Comparison of ENCODE assay signal across 10 cellular contexts in the genomic region with DNA sequence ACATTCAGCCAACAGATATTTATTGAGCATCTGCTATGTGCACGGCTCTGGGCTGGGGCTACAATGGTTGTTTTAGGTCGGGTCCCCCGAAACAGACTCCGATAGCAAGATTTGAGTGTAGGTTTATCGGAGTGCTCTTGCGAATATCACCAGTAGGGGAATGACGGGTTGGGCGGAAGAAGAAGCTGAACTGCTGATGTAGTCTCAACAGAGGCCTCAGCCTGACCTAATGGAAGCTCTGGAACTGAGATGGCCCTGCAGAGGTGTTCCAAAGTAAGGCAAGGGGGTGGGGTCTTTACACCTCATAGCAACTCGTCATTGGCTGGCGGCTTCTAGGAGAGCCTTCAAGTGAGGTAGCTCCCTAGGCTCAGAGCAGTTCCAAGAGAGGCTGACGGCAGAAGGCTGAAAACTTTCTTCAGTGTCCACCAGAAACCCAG. TPM values are rescaled to one million over a fixed set of nuclear protein-coding genes. Genes with fewer than 3 reads are reported as not detected.
DNase-seq lines count a peak whose midpoint lies in the region; ATAC-seq, FAIRE-seq and TF ChIP-seq lines count a peak whose summit lies in the region.
"Had no signal": no experiment of that assay in that cellular context is flagged by ENCODE, and none has a peak within 500 bp of the region (broad histone marks: within the 10 kb centered on the region; RNA-seq: fewer than 3 reads in every experiment).

No MANE protein-coding gene starts in this region.

- no peak overlapping the region for H3K23ac ChIP-seq in H9 (ENCODE audit: insufficient read length, low read depth, low read length)
- H3K23ac ChIP-seq in mesendoderm (ENCODE audit: low read length), result no peak overlapping the region

- H3K56ac ChIP-seq in H9 (ENCODE audit: insufficient read length, low read depth, low read length) (no peak overlapping the region), mesendoderm (ENCODE audit: low read length) (peak overlapping the region; percentile 74)

- no CpG with 5 or more reads among the region's 11 CpGs for WGBS in H9 (ENCODE audit: extremely low coverage, insufficient read length, low lambda C conversion rate)
- 70% methylated on average over 11 of the region's 11 CpGs for WGBS in GM12878 (ENCODE audit: insufficient coverage, insufficient replicate concordance, low lambda C conversion rate, missing lambda C conversion rate)
- no CpG with 5 or more reads among the region's 11 CpGs for WGBS in mesendoderm (ENCODE audit: extremely low coverage, insufficient coverage, low lambda C conversion rate)

- H2BK20ac ChIP-seq in H9 (ENCODE audit: low read depth, low read length, poor library complexity, severe bottlenecking), result no peak overlapping the region

- in situ Hi-C loops in GM12878 (cut with MboI), result no loop called here

- H2AFZ ChIP-seq in H9 (ENCODE audit: low read length), result no peak overlapping the region
- no peak overlapping the region for H2AFZ ChIP-seq in GM12878 (ENCODE audit: control insufficient read depth, low read depth, low read length)

- RAD21 ChIA-PET in GM12878 (lab: Charles Lee; ENCODE audit: unreplicated experiment), result no interaction called here

- no peaks in the 10 kb centered on the region for H3K79me2 ChIP-seq in H9 (ENCODE audit: insufficient read depth, low read length)
- no peaks in the 10 kb centered on the region for H3K79me2 ChIP-seq in GM12878 (ENCODE audit: control insufficient read depth, insufficient read depth, low read length)
- no peaks in the 10 kb centered on the region for H3K79me2 ChIP-seq in mesendoderm (ENCODE audit: control insufficient read depth, insufficient read depth, low read length)

- no peak overlapping the region for H2AK5ac ChIP-seq in H9 (ENCODE audit: insufficient read length, low read length)
- no peak overlapping the region for H2AK5ac ChIP-seq in mesendoderm (ENCODE audit: low read length)

- H3K18ac ChIP-seq in H9 (ENCODE audit: insufficient read length, low read depth, low read length) (no peak overlapping the region), mesendoderm (ENCODE audit: low read length) (no peak overlapping the region)

- H3T11ph ChIP-seq in H9 (ENCODE audit: low read length), result no peak overlapping the region

- H3K4me3 ChIP-seq in BLaER1 (peak overlapping the region; percentile 59), GM12878 (no peak overlapping the region), mesendoderm (ENCODE audit: low read length) (no peak overlapping the region)

- H3K4me1 Mint-ChIP-seq in H9, result peaks cover 11 to 20% of the 10 kb centered on the region in 2 experiments

- H3K27ac ChIP-seq in BLaER1, result no peak overlapping the region
- no peak overlapping the region for H3K27ac ChIP-seq in H9 (ENCODE audit: insufficient read length, low read depth, low read length)
- H3K27ac ChIP-seq in GM12878 (ENCODE audit: control insufficient read depth, insufficient read depth), result no peak overlapping the region
- H3K27ac ChIP-seq in mesendoderm (ENCODE audit: low read depth, low read length), result no peak overlapping the region
- H3K27ac ChIP-seq: tibial artery had no signal

- peaks cover 13% of the 10 kb centered on the region for H3K23me2 ChIP-seq in H9 (ENCODE audit: insufficient read length, low read depth, low read length, poor library complexity, severe bottlenecking)

- no peak overlapping the region for H2BK12ac ChIP-seq in H9 (ENCODE audit: insufficient read length, low read depth, low read length)

- SMC1A ChIA-PET in GM12878 (lab: Charles Lee; ENCODE audit: uncharacterized antibody, unreplicated experiment), result no interaction called here

- H3K4me1 ChIP-seq in BLaER1 (peaks cover 26% of the 10 kb centered on the region), H9 (ENCODE audit: insufficient read depth, low read length) (no peaks in the 10 kb centered on the region), GM12878 (ENCODE audit: control insufficient read depth, insufficient read depth, low read length) (peaks cover 3% of the 10 kb centered on the region; the same call in 1 of the 2 replicates), mesendoderm (ENCODE audit: control insufficient read depth, low read depth, low read length) (peaks cover 5% of the 10 kb centered on the region)

- intact Hi-C loops in GM12878 (cut with micrococcal nuclease; ENCODE audit: unreplicated experiment), result no loop called here

- no peak overlapping the region for H2BK15ac ChIP-seq in H9 (ENCODE audit: low read depth, low read length)
- H2BK15ac ChIP-seq in mesendoderm (replicated peaks; ENCODE audit: low read depth), result no peak overlapping the region

- no peaks in the 10 kb centered on the region for H3K36me3 ChIP-seq in BLaER1
- no peaks in the 10 kb centered on the region for H3K36me3 ChIP-seq in GM12878 (ENCODE audit: control insufficient read depth in 2 of 2, insufficient read depth in 2 of 2, low read length in 1 of 2)
- no peaks in the 10 kb centered on the region for H3K36me3 ChIP-seq in mesendoderm (ENCODE audit: control insufficient read depth, insufficient read depth, low read length)
- H3K36me3 ChIP-seq: tibial artery had no signal

- no peak for TF ChIP-seq RAD21 in GM12878 (IDR thresholded peaks at IDR 0.05; ENCODE audit: insufficient read depth, low read depth, low read length)

- H3K9me3 Mint-ChIP-seq in H9, result no peaks in the 10 kb centered on the region

- H3K4me3 Mint-ChIP-seq in H9, result peak overlapping the region; percentile 70 to 86

- H3K9ac ChIP-seq in BLaER1 (no peak overlapping the region), H9 (ENCODE audit: extremely low read depth, insufficient read length, low read length) (no peak overlapping the region), GM12878 (ENCODE audit: control insufficient read depth, insufficient read depth, low read length) (no peak overlapping the region), mesendoderm (ENCODE audit: low read length) (peak overlapping the region; percentile 54)

- DNase-seq in H9, result peak; percentile 94
- DNase-seq in GM12878 (ENCODE audit: low read depth, low spot score), result no peak
- DNase-seq in mesendoderm, result peak; percentile 96
- DNase-seq in NCI-H128 (lab: John Stamatoyannopoulos, UW; ENCODE audit: unreplicated experiment), result no peak
- DNase-seq in NK-92 treated with Interleukin-12 subunit alpha and Interleukin-12 subunit beta, amount 100 ng/mL, for 24 hours (lab: John Stamatoyannopoulos, UW), result no peak
- DNase-seq: activated CD4-positive, CD25-positive, alpha-beta regulatory T cell; tibial artery had no signal

- no peak for TF ChIP-seq POLR2A in GM12878 (IDR thresholded peaks at IDR 0.05; ENCODE audit: low read depth, low read length)

- CTCF ChIA-PET in GM12878 (lab: Yijun Ruan, JAX), result no interaction called here

- H3K14ac ChIP-seq in H9 (ENCODE audit: insufficient read depth, low read length), result no peak overlapping the region

- H4K5ac ChIP-seq in H9 (ENCODE audit: insufficient read length, low read depth, low read length) (no peak overlapping the region), mesendoderm (ENCODE audit: low read length) (no peak overlapping the region)

- H2BK120ac ChIP-seq in H9 (ENCODE audit: low read depth, low read length, poor library complexity, severe bottlenecking) (no peak overlapping the region), mesendoderm (ENCODE audit: low read depth, low read length) (no peak overlapping the region)

- no peak for TF ChIP-seq EP300 in GM12878 (IDR thresholded peaks at IDR 0.05; ENCODE audit: borderline replicate concordance in 1 of 2, control insufficient read depth in 1 of 2, low read depth in 2 of 2, low read length in 2 of 2)

- POLR2A ChIA-PET in GM12878 (lab: Charles Lee), result no interaction called here

- H3K79me1 ChIP-seq in H9 (ENCODE audit: insufficient read depth, low read depth, low read length, poor library complexity, severe bottlenecking), result no peaks in the 10 kb centered on the region
- H3K79me1 ChIP-seq in mesendoderm (ENCODE audit: low read length), result no peaks in the 10 kb centered on the region

- H4K20me1 ChIP-seq in BLaER1 (no peaks in the 10 kb centered on the region), H9 (ENCODE audit: control insufficient read depth, insufficient read depth, insufficient read length) (no peaks in the 10 kb centered on the region), GM12878 (ENCODE audit: control insufficient read depth, insufficient read depth) (no peaks in the 10 kb centered on the region)

- H3K4ac ChIP-seq in H9 (ENCODE audit: low read depth, low read length), result no peak overlapping the region
- no peak overlapping the region for H3K4ac ChIP-seq in mesendoderm (ENCODE audit: low read depth, low read length)

- H3K9me3 ChIP-seq in BLaER1 (peaks cover 21% of the 10 kb centered on the region), H9 (ENCODE audit: control insufficient read depth, low read depth, low read length) (no peaks in the 10 kb centered on the region), GM12878 (replicated peaks; ENCODE audit: control insufficient read depth, insufficient read depth, low read length) (no peaks in the 10 kb centered on the region)
- H3K9me3 ChIP-seq: tibial artery had no signal

- H2BK5ac ChIP-seq in H9 (ENCODE audit: insufficient read length, low read length), result no peak overlapping the region
- H2BK5ac ChIP-seq in mesendoderm (ENCODE audit: low read length), result no peak overlapping the region

- TF ChIP-seq CTCF in H9 (conservative IDR thresholded peaks at IDR 0.05) (peak; percentile 50), GM12878 (IDR thresholded peaks at IDR 0.05 in 2 of 3, conservative IDR thresholded peaks at IDR 0.05 in 1 of 3; ENCODE audit: control insufficient read depth in 2 of 3, extremely low read depth in 1 of 3, insufficient read depth in 1 of 3, low read depth in 3 of 3, low read length in 3 of 3) (no peak)

- H4K8ac ChIP-seq in H9 (replicated peaks; ENCODE audit: insufficient read length, low read depth, low read length) (no peak overlapping the region), mesendoderm (ENCODE audit: low read depth, low read length) (no peak overlapping the region)

- H4K91ac ChIP-seq in H9 (ENCODE audit: insufficient read length, low read depth, low read length), result no peak overlapping the region

- H3K27me3 ChIP-seq in BLaER1, result peaks cover 49% of the 10 kb centered on the region
- peaks cover 7% of the 10 kb centered on the region; the same call in 1 of the 2 replicates for H3K27me3 ChIP-seq in H9 (ENCODE audit: insufficient read depth, low read length)
- peaks cover 3 to 12% of the 10 kb centered on the region in 2 experiments; a peak in 3 of 4 replicates for H3K27me3 ChIP-seq in GM12878 (replicated peaks in 1 of 2; ENCODE audit: control insufficient read depth in 2 of 2, insufficient read depth in 2 of 2, low read length in 1 of 2)
- no peaks in the 10 kb centered on the region for H3K27me3 ChIP-seq in mesendoderm (ENCODE audit: insufficient read depth, low read length, poor library complexity)

- peak overlapping the region; percentile 40 to 84 (median 84); a peak in 4 of 7 replicates for H3K27ac Mint-ChIP-seq in H9

- H3K4me2 ChIP-seq in BLaER1 (peak overlapping the region; percentile 66), H9 (ENCODE audit: insufficient read depth, insufficient read length, low read length) (peak overlapping the region; percentile 34), GM12878 (ENCODE audit: control insufficient read depth, insufficient read depth) (0 out of 2 replicates have a peak overlapping the region, but pooled peaks have one; percentile 17), mesendoderm (ENCODE audit: low read length) (peak overlapping the region; percentile 50)

- no peak for ATAC-seq in GM12878
- ATAC-seq in HG03469 (IDR thresholded peaks at IDR 0.05; ENCODE audit: unreplicated experiment), result no peak
- no peak for ATAC-seq in GM19397 (IDR thresholded peaks at IDR 0.05; ENCODE audit: unreplicated experiment)

- no peak for FAIRE-seq in GM12878 (lab: Jason Lieb, UNC)

- peaks cover 33% of the 10 kb centered on the region for H3K27me3 Mint-ChIP-seq in H9 (ENCODE audit: low read depth)

- no peaks in the 10 kb centered on the region for H3K36me3 Mint-ChIP-seq in H9 (ENCODE audit: insufficient read depth in 1 of 3, low read depth in 3 of 3)

- BruUV-seq in GM12878 (replicated peaks; lab: Mats Ljungman, UMichigan), result no TSS peak

RNA-seq across cellular contexts. Expression of gene L3MBTL1, which starts 1.1 kb away (rescaled TPM):
- total RNA-seq in H9 (2021) (17.4 and 19.9 TPM in 2 replicates), GM12878 (2014; rRNA removed) (4.3 and 4.7 TPM in 2 replicates), GM12878 (2014; rRNA removed; fragmentation: Illumina TruSeq; extraction: Trizol) (3.8 and 4.0 TPM in 2 replicates), GM12878 (2021) (5.6 and 6.6 TPM in 2 replicates)
- 80.7 and 90.8 TPM in 2 replicates for total RNA-seq in GM12878 (2013; cell fraction: nucleolus; rRNA removed)
- 3.7 TPM for polyA plus RNA-seq in GM12878 (2011; ENCODE audit: low read depth)
- polyA plus RNA-seq in GM12878 (2011; rRNA removed) (5.8 and 6.5 TPM in 2 replicates), GM12878 (2014; fragmentation: Illumina TruSeq; extraction: Trizol) (3.5 and 4.0 TPM in 2 replicates), GM12878 (2014; fragmentation: Nextera tagmentation; extraction: Ambion mirVana) (under 1 TPM; 0.56 to 0.77 TPM), GM12878 (2014; rRNA removed) (5.4 and 6.0 TPM in 2 replicates), GM12878 (2016; fragmentation: Nextera tagmentation; extraction: Ambion mirVana) (1 to 10 TPM; 2.7 to 3.9 TPM)
- 3.9 and 4.4 TPM in 2 replicates for polyA plus RNA-seq in GM12878 (2011; cell fraction: cytosol; rRNA removed)
- 49.6 and 53.1 TPM in 2 replicates for polyA plus RNA-seq in GM12878 (2011; cell fraction: nucleus; rRNA removed)
- 5.4 and 5.5 TPM in 2 replicates for polyA plus RNA-seq in GM12878 (2012)
- 11.2 and 18.2 TPM in 2 replicates for polyA minus RNA-seq in GM12878 (2011; rRNA and poly(A)+ RNA removed)
- 1.2 and 3.6 TPM in 2 replicates for polyA minus RNA-seq in GM12878 (2011; cell fraction: cytosol; rRNA and poly(A)+ RNA removed)
- 22.0 and 42.3 TPM in 2 replicates for polyA minus RNA-seq in GM12878 (2011; cell fraction: nucleus; rRNA and poly(A)+ RNA removed)
- 2.1 TPM for polyA plus RNA-seq in mesendoderm (2013, experiment 1 of 2)
- 1.8 TPM for polyA plus RNA-seq in mesendoderm (2013, experiment 2 of 2)

RNA-seq across cellular contexts. Expression of gene SGK2, which starts 50.2 kb away (rescaled TPM):
- not detected in 2 replicates for total RNA-seq in H9 (2021)
- total RNA-seq in GM12878 (2013; cell fraction: nucleolus; rRNA removed), result 6.4 and 9.5 TPM in 2 replicates
- total RNA-seq in GM12878 (2014; rRNA removed), result 0.11 and 0.96 TPM in 2 replicates
- 0.13 and 0.23 TPM in 2 replicates for total RNA-seq in GM12878 (2014; rRNA removed; fragmentation: Illumina TruSeq; extraction: Trizol)
- total RNA-seq in GM12878 (2021), result 0.31 TPM in 1 of 2 replicates, not detected in the other
- 0.28 TPM for polyA plus RNA-seq in GM12878 (2011; ENCODE audit: low read depth)
- 0.43 and 0.48 TPM in 2 replicates for polyA plus RNA-seq in GM12878 (2011; rRNA removed)
- polyA plus RNA-seq in GM12878 (2011; cell fraction: cytosol; rRNA removed), result 0.04 TPM in 1 of 2 replicates, not detected in the other
- 1.3 and 1.8 TPM in 2 replicates for polyA plus RNA-seq in GM12878 (2011; cell fraction: nucleus; rRNA removed)
- 0.35 and 0.77 TPM in 2 replicates for polyA plus RNA-seq in GM12878 (2012)
- polyA plus RNA-seq in GM12878 (2014; fragmentation: Illumina TruSeq; extraction: Trizol), result 0.22 TPM in 1 of 2 replicates, not detected in the other
- under 1 TPM in 1 of 2 experiments, not detected in 1; 0.04 TPM for polyA plus RNA-seq in GM12878 (2014; fragmentation: Nextera tagmentation; extraction: Ambion mirVana)
- polyA plus RNA-seq in GM12878 (2014; rRNA removed), result 0.10 and 0.49 TPM in 2 replicates
- polyA plus RNA-seq in GM12878 (2016; fragmentation: Nextera tagmentation; extraction: Ambion mirVana), result not detected
- polyA minus RNA-seq in GM12878 (2011; rRNA and poly(A)+ RNA removed), result 0.72 TPM in 1 of 2 replicates, not detected in the other
- not detected in 2 replicates for polyA minus RNA-seq in GM12878 (2011; cell fraction: cytosol; rRNA and poly(A)+ RNA removed)
- 0.73 and 1.1 TPM in 2 replicates for polyA minus RNA-seq in GM12878 (2011; cell fraction: nucleus; rRNA and poly(A)+ RNA removed)
- 0.04 TPM for polyA plus RNA-seq in mesendoderm (2013, experiment 1 of 2)
- 0.08 TPM for polyA plus RNA-seq in mesendoderm (2013, experiment 2 of 2)

RNA-seq across cellular contexts. Expression of gene SRSF6, which starts 50.9 kb away (rescaled TPM):
- total RNA-seq in H9 (2021) (336 and 340 TPM in 2 replicates), GM12878 (2014; rRNA removed) (57.2 and 62.9 TPM in 2 replicates), GM12878 (2014; rRNA removed; fragmentation: Illumina TruSeq; extraction: Trizol) (75.9 and 79.8 TPM in 2 replicates), GM12878 (2021) (158 and 163 TPM in 2 replicates)
- 49.5 and 51.0 TPM in 2 replicates for total RNA-seq in GM12878 (2013; cell fraction: nucleolus; rRNA removed)
- 79.7 TPM for polyA plus RNA-seq in GM12878 (2011; ENCODE audit: low read depth)
- polyA plus RNA-seq in GM12878 (2011; rRNA removed) (118 and 143 TPM in 2 replicates), GM12878 (2014; fragmentation: Illumina TruSeq; extraction: Trizol) (134 and 158 TPM in 2 replicates), GM12878 (2014; fragmentation: Nextera tagmentation; extraction: Ambion mirVana) (100 to 1,000 TPM; 100 to 191 TPM), GM12878 (2014; rRNA removed) (86.1 and 94.4 TPM in 2 replicates), GM12878 (2016; fragmentation: Nextera tagmentation; extraction: Ambion mirVana) (100 to 1,000 TPM in 1 of 2 experiments, 10 to 100 TPM in 1; 99.7 to 116 TPM)
- polyA plus RNA-seq in GM12878 (2011; cell fraction: cytosol; rRNA removed), result 60.9 and 73.4 TPM in 2 replicates
- polyA plus RNA-seq in GM12878 (2011; cell fraction: nucleus; rRNA removed), result 196 and 197 TPM in 2 replicates
- 90.4 and 131 TPM in 2 replicates for polyA plus RNA-seq in GM12878 (2012)
- 96.1 and 116 TPM in 2 replicates for polyA minus RNA-seq in GM12878 (2011; rRNA and poly(A)+ RNA removed)
- polyA minus RNA-seq in GM12878 (2011; cell fraction: cytosol; rRNA and poly(A)+ RNA removed), result 39.7 and 56.2 TPM in 2 replicates
- 43.4 and 54.9 TPM in 2 replicates for polyA minus RNA-seq in GM12878 (2011; cell fraction: nucleus; rRNA and poly(A)+ RNA removed)
- polyA plus RNA-seq in mesendoderm (2013, experiment 1 of 2), result 155 TPM
- polyA plus RNA-seq in mesendoderm (2013, experiment 2 of 2), result 154 TPM

Comparison
In these comparisons a context has a peak if more than half of its experiments do, and no peak if none do; other contexts are left out.
1. DNase-seq: peak in H9 (single experiment) and mesendoderm (single experiment); none in GM12878 (single experiment), NCI-H128 (single experiment) and NK-92 treated with Interleukin-12 subunit alpha and Interleukin-12 subunit beta, amount 100 ng/mL, for 24 hours (single experiment).
2. Peak in every context shown above with its lines, with median percentiles within 50 percentile points of each other: H3K4me2 ChIP-seq.